ENCODE assay signal across 1 cellular context in genomic region chr1:225655509-225656258, GRCh38.
TF ChIP-seq lines count a peak whose summit lies in the region.

No MANE protein-coding gene starts in this region.

TF ChIP-seq in Ishikawa, 13 proteins besides CTCF, POLR2A, EP300 and RAD21 (continued from another document):
- TF ChIP-seq REST (IDR thresholded peaks at IDR 0.05; ENCODE audit: low read depth) (no peak), TAF1 (IDR thresholded peaks at IDR 0.05; ENCODE audit: low read depth) (no peak), USF1 (IDR thresholded peaks at IDR 0.05) (no peak), TEAD4 (IDR thresholded peaks at IDR 0.05) (peak; percentile 87), MAX (IDR thresholded peaks at IDR 0.05) (no peak; the same call in 1 of the 2 replicates)
